Comparison of ENCODE assay signal across 8 cellular contexts in genomic region chr2:17830053-17831034, GRCh38. TPM values are rescaled to one million over a fixed set of nuclear protein-coding genes. Genes with fewer than 3 reads are reported as not detected.
DNase-seq lines count a peak whose midpoint lies in the region; ATAC-seq, FAIRE-seq and TF ChIP-seq lines count a peak whose summit lies in the region.

No MANE protein-coding gene starts in this region.

- no peaks in the 10 kb centered on the region for H3K9me3 Mint-ChIP-seq in activated CD4-positive, alpha-beta memory T cell treated with anti-CD3 and anti-CD28 coated beads for 36 hours

- no peaks in the 10 kb centered on the region for H3K36me3 Mint-ChIP-seq in activated CD4-positive, alpha-beta memory T cell treated with anti-CD3 and anti-CD28 coated beads for 36 hours

- H3K27ac Mint-ChIP-seq in activated CD4-positive, alpha-beta memory T cell treated with anti-CD3 and anti-CD28 coated beads for 36 hours = no peak overlapping the region

- TF ChIP-seq POLR2A in A549 (IDR thresholded peaks at IDR 0.05; ENCODE audit: low read length) = no peak

- FAIRE-seq in A549 (lab: Jason Lieb, UNC) = no peak

- WGBS in A549 (ENCODE audit: missing lambda C conversion rate) = 10% methylated on average over 22 of the region's 37 CpGs

- H3K4me1 Mint-ChIP-seq in activated CD4-positive, alpha-beta memory T cell treated with anti-CD3 and anti-CD28 coated beads for 36 hours (ENCODE audit: low read depth) = no peaks in the 10 kb centered on the region

- ATAC-seq in A549 (peak; percentile 97 to 100), HG02759 (IDR thresholded peaks at IDR 0.05; ENCODE audit: unreplicated experiment) (peak; percentile 93)

- peak overlapping the region; percentile 34 for H3K4me3 ChIP-seq in A549
- H3K4me3 ChIP-seq in tibial artery = no peak overlapping the region

- in situ Hi-C loops in GM13976 (cut with MboI; ENCODE audit: low sequenced_read_pairs, unreplicated experiment) = no loop called here

- 0 out of 6 replicates have a peak overlapping the region, but pooled peaks of 1 of the 2 experiments have one; percentile 22 for H3K27ac ChIP-seq in A549
- no peak overlapping the region for H3K27ac ChIP-seq in tibial artery

- peak; percentile 59 to 71 for TF ChIP-seq RAD21 in A549 (conservative IDR thresholded peaks at IDR 0.05 in 1 of 2, IDR thresholded peaks at IDR 0.05 in 1 of 2)

- H3K27me3 Mint-ChIP-seq in activated CD4-positive, alpha-beta memory T cell treated with anti-CD3 and anti-CD28 coated beads for 36 hours = peaks cover 26% of the 10 kb centered on the region

- H3K4me2 ChIP-seq in A549 = peak overlapping the region; percentile 83

- H3K4me1 ChIP-seq in A549 (peaks cover 4% of the 10 kb centered on the region; the same call in 1 of the 3 replicates), tibial artery (peaks cover 0 to 9% (median 7%) of the 10 kb centered on the region in 4 donors)

- peak; percentile 76 to 92 for DNase-seq in A549 (ENCODE audit: low read depth in 1 of 2, low spot score in 1 of 2)
- DNase-seq in GM13976 (ENCODE audit: low spot score) = peak; percentile 79
- DNase-seq in MV-4-11 (lab: John Stamatoyannopoulos, UW) = peak; percentile 47
- peak; percentile 59 for DNase-seq in activated CD4-positive, alpha-beta memory T cell treated with anti-CD3 and anti-CD28 coated beads for 36 hours
- DNase-seq in fibroblast of gingiva (ENCODE audit: low read depth) = peak; percentile 29
- peak; percentile 78 for DNase-seq in myocyte (ENCODE audit: low read depth)
- DNase-seq in tibial artery = peak in 1 of 2 donors; percentile 23

- H3K9me3 ChIP-seq in A549 (no peaks in the 10 kb centered on the region), tibial artery (no peaks in the 10 kb centered on the region)

- H3K36me3 ChIP-seq in tibial artery = no peaks in the 10 kb centered on the region

- CTCF ChIA-PET in A549 (lab: Yijun Ruan, JAX) = interaction anchor here (0.6 to 3.5 kb wide), 19 partner anchors 9 to 501 kb away, joined by 3 to 34 read pairs (median 4); partner anchors contain the start of genes KCNS3 and MSGN1
- CTCF ChIA-PET in activated CD4-positive, alpha-beta memory T cell treated with anti-CD3 and anti-CD28 coated beads for 36 hours (lab: Charles Lee) = interaction anchor here (1.9 kb wide), 1 partner anchor 111 kb away, joined by 9 read pairs; no protein-coding TSS in a partner anchor

- TF ChIP-seq CTCF in A549 (IDR thresholded peaks at IDR 0.05) (peak; percentile 93), GM13976 (IDR thresholded peaks at IDR 0.05; ENCODE audit: borderline replicate concordance, control extremely low read depth, extremely low read depth, insufficient read depth, missing control alignments) (peak; percentile 89), tibial artery (IDR thresholded peaks at IDR 0.05) (peak; percentile 51 to 70)

- TF ChIP-seq EP300 in A549 (IDR thresholded peaks at IDR 0.05) = no peak

- H3K4me3 Mint-ChIP-seq in activated CD4-positive, alpha-beta memory T cell treated with anti-CD3 and anti-CD28 coated beads for 36 hours = no peak overlapping the region

- peaks cover 0 to 15% of the 10 kb centered on the region in 2 donors for H3K27me3 ChIP-seq in tibial artery

- intact Hi-C loops in activated CD4-positive, alpha-beta memory T cell treated with anti-CD3 and anti-CD28 coated beads for 36 hours (cut with micrococcal nuclease) = loop anchor here (2.0 kb wide), 1 partner anchor 112 kb away; no protein-coding TSS in a partner anchor
- intact Hi-C loops in tibial artery (cut with DNase I; ENCODE audit: low total_unique reads) = loop anchor here (10.0 kb wide), 1 partner anchor 106 kb away; no protein-coding TSS in a partner anchor

- POLR2A ChIA-PET in A549 (lab: Yijun Ruan, JAX) = no interaction called here
- POLR2A ChIA-PET in activated CD4-positive, alpha-beta memory T cell treated with anti-CD3 and anti-CD28 coated beads for 36 hours (lab: Charles Lee) = no interaction called here

TF ChIP-seq in A549, 52 proteins besides CTCF, POLR2A, EP300 and RAD21 (continues in another document):
- TF ChIP-seq MAFK (IDR thresholded peaks at IDR 0.05; ENCODE audit: partially characterized antibody) = no peak
- no peak for TF ChIP-seq MYC (IDR thresholded peaks at IDR 0.05; ENCODE audit: borderline replicate concordance, low read length)
- TF ChIP-seq SMC3 (IDR thresholded peaks at IDR 0.05) = peak; percentile 70
- no peak for TF ChIP-seq CHD4 (IDR thresholded peaks at IDR 0.05; ENCODE audit: borderline replicate concordance)
- peak; percentile 28; the same call in 1 of the 2 replicates for TF ChIP-seq RNF2 (IDR thresholded peaks at IDR 0.05; ENCODE audit: borderline replicate concordance, low read depth)
- no peak for TF ChIP-seq CEBPB (IDR thresholded peaks at IDR 0.05)
- TF ChIP-seq CBX2 (IDR thresholded peaks at IDR 0.05; ENCODE audit: borderline replicate concordance, low read depth) = no peak
- TF ChIP-seq, protein P1, sequence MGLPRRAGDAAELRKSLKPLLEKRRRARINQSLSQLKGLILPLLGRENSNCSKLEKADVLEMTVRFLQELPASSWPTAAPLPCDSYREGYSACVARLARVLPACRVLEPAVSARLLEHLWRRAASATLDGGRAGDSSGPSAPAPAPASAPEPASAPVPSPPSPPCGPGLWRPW (IDR thresholded peaks at IDR 0.05) = no peak
- TF ChIP-seq BHLHE40 (IDR thresholded peaks at IDR 0.05; ENCODE audit: low read depth, low read length) = no peak
- no peak for TF ChIP-seq HOXA7 (CRISPR knock-in tag; IDR thresholded peaks at IDR 0.05)
- TF ChIP-seq CBX8 (IDR thresholded peaks at IDR 0.05) = no peak
- TF ChIP-seq FOXS1 (CRISPR knock-in tag; IDR thresholded peaks at IDR 0.05) = no peak
- TF ChIP-seq, protein P2, sequence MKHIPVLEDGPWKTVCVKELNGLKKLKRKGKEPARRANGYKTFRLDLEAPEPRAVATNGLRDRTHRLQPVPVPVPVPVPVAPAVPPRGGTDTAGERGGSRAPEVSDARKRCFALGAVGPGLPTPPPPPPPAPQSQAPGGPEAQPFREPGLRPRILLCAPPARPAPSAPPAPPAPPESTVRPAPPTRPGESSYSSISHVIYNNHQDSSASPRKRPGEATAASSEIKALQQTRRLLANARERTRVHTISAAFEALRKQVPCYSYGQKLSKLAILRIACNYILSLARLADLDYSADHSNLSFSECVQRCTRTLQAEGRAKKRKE (CRISPR knock-in tag; IDR thresholded peaks at IDR 0.05; ENCODE audit: low read depth) = no peak
- TF ChIP-seq PBX3 (IDR thresholded peaks at IDR 0.05) = no peak
- TF ChIP-seq REST (IDR thresholded peaks at IDR 0.05) = no peak
- no peak for TF ChIP-seq ESRRA (IDR thresholded peaks at IDR 0.05; ENCODE audit: borderline replicate concordance, low read length)
- TF ChIP-seq HEYL (CRISPR knock-in tag; IDR thresholded peaks at IDR 0.05) = no peak
- TF ChIP-seq PHF8 (IDR thresholded peaks at IDR 0.05; ENCODE audit: borderline replicate concordance, low read depth) = no peak

RNA-seq across cellular contexts. Expression of gene MSGN1, which starts 14.1 kb away (rescaled TPM):
- polyA plus RNA-seq in A549 (2011; rRNA removed) (not detected in 2 replicates), A549 (2017; fragmentation: RNase III; extraction: RNeasy Plus Mini Kit Qiagen cat#74134 plus additional on column Dnase treatment) (not detected in 3 replicates)
- polyA plus RNA-seq in A549 (2012; cell fraction: cytosol; rRNA removed) = not detected in 2 replicates
- not detected in 2 replicates for polyA plus RNA-seq in A549 (2012; cell fraction: nucleus; rRNA removed)
- not detected in 2 replicates for polyA minus RNA-seq in A549 (2011; rRNA and poly(A)+ RNA removed)
- total RNA-seq in activated CD4-positive, alpha-beta memory T cell treated with anti-CD3 and anti-CD28 coated beads for 36 hours = not detected
- not detected in 2 replicates for total RNA-seq in myocyte
- not detected for polyA plus RNA-seq in myocyte (2012)

RNA-seq across cellular contexts. Expression of gene KCNS3, which starts 48.1 kb away (rescaled TPM):
- polyA plus RNA-seq in A549 (2011; rRNA removed) (2.1 and 3.2 TPM in 2 replicates), A549 (2017; fragmentation: RNase III; extraction: RNeasy Plus Mini Kit Qiagen cat#74134 plus additional on column Dnase treatment) (0.70 to 0.98 TPM (median 0.72 TPM) in 3 replicates)
- 1.5 and 1.8 TPM in 2 replicates for polyA plus RNA-seq in A549 (2012; cell fraction: cytosol; rRNA removed)
- polyA plus RNA-seq in A549 (2012; cell fraction: nucleus; rRNA removed) = 1.4 and 1.7 TPM in 2 replicates
- 1.8 and 3.7 TPM in 2 replicates for polyA minus RNA-seq in A549 (2011; rRNA and poly(A)+ RNA removed)
- total RNA-seq in activated CD4-positive, alpha-beta memory T cell treated with anti-CD3 and anti-CD28 coated beads for 36 hours = under 1 TPM; 0.17 to 0.19 TPM
- 8.8 and 18.0 TPM in 2 replicates for total RNA-seq in myocyte
- 8.2 TPM for polyA plus RNA-seq in myocyte (2012)
